Comparison of ENCODE assay signal across 18 cellular contexts in the genomic region with DNA sequence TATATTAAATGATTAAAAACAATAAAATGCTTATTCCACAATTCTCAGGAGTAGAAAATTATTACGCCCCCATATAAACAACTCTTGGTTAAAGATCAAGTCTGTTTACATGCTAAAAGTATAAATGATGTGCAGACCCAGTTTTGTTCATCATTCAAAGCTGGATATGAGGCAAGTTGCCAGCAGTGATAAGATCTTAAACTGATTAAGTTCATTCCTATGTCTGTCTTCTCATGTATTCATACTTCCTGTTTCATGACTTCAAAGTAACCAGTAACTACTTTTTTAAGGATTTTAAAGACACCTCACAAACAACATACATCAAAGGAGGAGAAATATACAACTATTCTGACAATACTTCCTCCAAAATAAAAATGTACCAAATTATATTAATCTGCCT. TPM values are rescaled to one million over a fixed set of nuclear protein-coding genes. Genes with fewer than 3 reads are reported as not detected.
DNase-seq lines count a peak whose midpoint lies in the region; TF ChIP-seq lines count a peak whose summit lies in the region.
"Had no signal": no experiment of that assay in that cellular context is flagged by ENCODE, and none has a peak within 500 bp of the region (broad histone marks: within the 10 kb centered on the region; RNA-seq: fewer than 3 reads in every experiment).

No MANE protein-coding gene starts in this region.

- peaks cover 3% of the 10 kb centered on the region for H3K36me3 Mint-ChIP-seq in activated CD4-positive, alpha-beta T cell treated with anti-CD3 and anti-CD28 coated beads, Interleukin-2, amount 10 ng/mL, durations not matched to agents 24 days and 14 days (ENCODE audit: low read depth)
- H3K36me3 Mint-ChIP-seq: IgD-negative memory B cell, memory B cell had no signal

- H3K27me3 Mint-ChIP-seq in activated CD4-positive, alpha-beta T cell treated with anti-CD3 and anti-CD28 coated beads, Interleukin-2, amount 10 ng/mL, durations not matched to agents 24 days and 14 days: no peaks in the 10 kb centered on the region
- H3K27me3 Mint-ChIP-seq: IgD-negative memory B cell had no signal

- peaks cover 22% of the 10 kb centered on the region for H3K4me1 Mint-ChIP-seq in activated CD4-positive, alpha-beta T cell treated with anti-CD3 and anti-CD28 coated beads, Interleukin-2, amount 10 ng/mL, durations not matched to agents 24 days and 14 days
- H3K4me1 Mint-ChIP-seq: memory B cell had no signal

- H3K27ac Mint-ChIP-seq in activated CD4-positive, alpha-beta T cell treated with anti-CD3 and anti-CD28 coated beads, Interleukin-2, amount 10 ng/mL, durations not matched to agents 24 days and 14 days: no peak overlapping the region
- H3K27ac Mint-ChIP-seq: IgD-negative memory B cell, memory B cell had no signal

- intact Hi-C loops in activated CD4-positive, alpha-beta T cell treated with anti-CD3 and anti-CD28 coated beads, Interleukin-2, amount 10 ng/mL, durations not matched to agents 24 days and 14 days (cut with micrococcal nuclease): no loop called here

- H3K4me3 Mint-ChIP-seq in activated CD4-positive, alpha-beta T cell treated with anti-CD3 and anti-CD28 coated beads, Interleukin-2, amount 10 ng/mL, durations not matched to agents 24 days and 14 days: peak overlapping the region; percentile 15
- H3K4me3 Mint-ChIP-seq: IgD-negative memory B cell, memory B cell had no signal

- H3K9me3 Mint-ChIP-seq in activated CD4-positive, alpha-beta T cell treated with anti-CD3 and anti-CD28 coated beads, Interleukin-2, amount 10 ng/mL, durations not matched to agents 24 days and 14 days: peaks cover 4% of the 10 kb centered on the region

- DNase-seq in activated CD4-positive, alpha-beta T cell treated with anti-CD3 and anti-CD28 coated beads, Interleukin-2, amount 10 ng/mL, durations not matched to agents 24 days and 14 days: no peak
- DNase-seq in activated CD4-positive, alpha-beta T cell treated with anti-CD3 and anti-CD28 coated beads for 1 hour: no peak
- DNase-seq in MV-4-11 (lab: John Stamatoyannopoulos, UW) (peak; percentile 17), choroid plexus epithelial cell (ENCODE audit: low read depth) (peak; percentile 53), retinal pigment epithelial cell (ENCODE audit: low read depth) (peak; percentile 20), NCI-H345 (lab: John Stamatoyannopoulos, UW) (no peak), T-helper 9 cell (no peak), COLO668 (lab: John Stamatoyannopoulos, UW; ENCODE audit: unreplicated experiment) (no peak)
- DNase-seq: colonic mucosa, esophagus squamous epithelium, NCI-H1694 treated with DMSO at 0.1 percent for 48 hours, NCI-H69, occipital lobe, spleen had no signal

- H3K4me3 ChIP-seq in choroid plexus epithelial cell (ENCODE audit: low read depth, low read length) (no peak overlapping the region), retinal pigment epithelial cell (ENCODE audit: low read length) (no peak overlapping the region)
- H3K4me3 ChIP-seq: colonic mucosa, esophagus squamous epithelium, GM12878, spleen, suprapubic skin had no signal

- TF ChIP-seq CTCF in choroid plexus epithelial cell (conservative IDR thresholded peaks at IDR 0.05; ENCODE audit: low read depth, low read length) (no peak), retinal pigment epithelial cell (conservative IDR thresholded peaks at IDR 0.05; ENCODE audit: low read depth, low read length) (no peak)

RNA-seq across cellular contexts. Expression of gene ARHGAP32, which starts 55.0 kb away (rescaled TPM):
- total RNA-seq in activated CD4-positive, alpha-beta T cell treated with anti-CD3 and anti-CD28 coated beads, Interleukin-2, amount 10 ng/mL, durations not matched to agents 24 days and 14 days: 5.7 and 7.1 TPM in 2 replicates

Comparison
In these comparisons a context has a peak if more than half of its experiments do, and no peak if none do; other contexts are left out.
1. DNase-seq: peak in MV-4-11 (single experiment), choroid plexus epithelial cell (single experiment) and retinal pigment epithelial cell (single experiment); none in activated CD4-positive, alpha-beta T cell treated with anti-CD3 and anti-CD28 coated beads, Interleukin-2, amount 10 ng/mL, durations not matched to agents 24 days and 14 days (single experiment), activated CD4-positive, alpha-beta T cell treated with anti-CD3 and anti-CD28 coated beads for 1 hour (single experiment), NCI-H345 (single experiment), T-helper 9 cell (single experiment) and COLO668 (single experiment).